26 cellular contexts compared by ENCODE assay signal in genomic region chr18:62587689-62588088, GRCh38.
"Had no signal": no experiment of that assay in that cellular context is flagged by ENCODE, and none has a peak within 500 bp of the region (broad histone marks: within the 10 kb centered on the region; RNA-seq: fewer than 3 reads in every experiment).

No MANE protein-coding gene starts in this region.

- H3K4me3 Mint-ChIP-seq: activated CD4-positive, alpha-beta T cell treated with anti-CD3 and anti-CD28 coated beads for 36 hours; activated CD8-positive, alpha-beta T cell treated with anti-CD3 and anti-CD28 coated beads, Interleukin-2, amount 10 ng/mL, durations not matched to agents 7 days and 5 days; activated T-helper 1 cell treated with anti-CD3 and anti-CD28 coated beads, Interleukin-12 subunit alpha, Interleukin-12 subunit beta, Interleukin-2, Interleukin-4 antibody, amounts not matched to agents 30 ng/mL and 10 ng/mL and 1 ng/mL, durations not matched to agents 14 hours and 24 hours and 36 hours had no signal

- H3K9ac ChIP-seq: SK-N-SH had no signal

- H3K4me2 ChIP-seq: SK-N-SH had no signal

- H3K4me3 ChIP-seq: MG63, Peyer's patch, SJCRH30 had no signal

- H3K4me1 ChIP-seq: SJCRH30 had no signal

- H3K27ac ChIP-seq: Peyer's patch, RWPE1, SJCRH30, VCaP had no signal

- H3K27me3 ChIP-seq: MG63, Peyer's patch, SJCRH30 had no signal

- H3K36me3 ChIP-seq: MG63, Peyer's patch, SJCRH30 had no signal

- H3K9me2 ChIP-seq: SK-N-SH had no signal

- ATAC-seq: activated CD4-positive, alpha-beta T cell treated with anti-CD3 and anti-CD28 coated beads for 36 hours; activated CD8-positive, alpha-beta T cell treated with anti-CD3 and anti-CD28 coated beads, Interleukin-2, amount 10 ng/mL, durations not matched to agents 7 days and 5 days; activated naive CD4-positive, alpha-beta T cell treated with anti-CD3 and anti-CD28 coated beads, Interleukin-2, amount 50 U/mL, for 72 hours had no signal

- DNase-seq: activated CD4-positive, alpha-beta T cell treated with anti-CD3 and anti-CD28 coated beads for 36 hours; activated CD4-positive, alpha-beta T cell treated with anti-CD3 and anti-CD28 coated beads, Interleukin-2, amount 50 U/mL, for 4 hours; activated CD8-positive, alpha-beta T cell treated with anti-CD3 and anti-CD28 coated beads, Interleukin-2, amount 10 ng/mL, durations not matched to agents 7 days and 5 days; activated effector memory CD4-positive, alpha-beta T cell treated with Interleukin-2 at 50 U/mL for 16 hours; activated naive CD4-positive, alpha-beta T cell treated with Interleukin-2 at 50 U/mL for 16 hours; cerebellar nuclear complex; MG63; NCI-H1092 treated with DMSO at 0.1 percent for 48 hours; NCI-H1417 treated with DMSO at 0.1 percent for 48 hours; NCI-H1694; NCI-H2029; NCI-H2107; NCI-H2171 treated with DMSO at 0.1 percent for 48 hours; NCI-H345; NCI-H510A; NCI-H526 treated with DMSO at 0.1 percent for 48 hours; NK-92 treated with Interleukin-12 subunit alpha and Interleukin-12 subunit beta, amount 100 ng/mL, for 24 hours; Peyer's patch; Right ventricle myocardium superior; SJCRH30; SK-N-SH; T-helper 1 cell had no signal

- H3K9me3 ChIP-seq: MG63, Peyer's patch, SJCRH30, SK-N-SH had no signal

- H3K27ac Mint-ChIP-seq: activated CD8-positive, alpha-beta T cell treated with anti-CD3 and anti-CD28 coated beads, Interleukin-2, amount 10 ng/mL, durations not matched to agents 7 days and 5 days had no signal
